ENCODE assay signal across 27 cellular contexts in genomic region chr1:85171721-85172120, GRCh38.
"Had no signal": no experiment of that assay in that cellular context is flagged by ENCODE, and none has a peak within 500 bp of the region (broad histone marks: within the 10 kb centered on the region; RNA-seq: fewer than 3 reads in every experiment).

No MANE protein-coding gene starts in this region.

- DNase-seq: dermis blood vessel endothelial cell; effector memory CD8-positive, alpha-beta T cell; esophagus squamous epithelium; foreskin melanocyte; glutamatergic neuron; heart right ventricle; hippocampal formation; left cardiac atrium; left lung; mesenchymal stem cell; natural killer cell; occipital lobe; ovary; posterior cingulate gyrus; psoas muscle; right cardiac atrium; sigmoid colon; stimulated activated CD4-positive, alpha-beta T cell treated with anti-CD3 and anti-CD28 coated beads, Interleukin-2, amount 100 ng/mL, for 24 hours; stimulated activated CD4-positive, alpha-beta T cell treated with anti-CD3 and anti-CD28 coated beads, Interleukin-4, amount 100 ng/mL, for 24 hours; stimulated activated naive CD4-positive, alpha-beta T cell treated with Interleukin-2 at 50 U/mL for 16 hours; stomach; testis; tibial artery had no signal

- H3K27ac Mint-ChIP-seq: effector memory CD8-positive, alpha-beta T cell; mesothelial cell of epicardium; natural killer cell; stimulated activated effector memory CD8-positive, alpha-beta T cell treated with anti-CD3 and anti-CD28 coated beads, Interleukin-12 subunit alpha, Interleukin-12 subunit beta, amount 100 ng/mL, for 72 hours; type B pancreatic cell had no signal

- H3K4me1 ChIP-seq: esophagus squamous epithelium, heart right ventricle, left lung, psoas muscle, testis, tibial artery had no signal

- ATAC-seq: effector memory CD8-positive, alpha-beta T cell; heart right ventricle; left cardiac atrium; natural killer cell; psoas muscle; right cardiac atrium; stimulated activated effector memory CD8-positive, alpha-beta T cell treated with anti-CD3 and anti-CD28 coated beads, Interleukin-12 subunit alpha, Interleukin-12 subunit beta, amount 100 ng/mL, for 72 hours had no signal

- H3K36me3 Mint-ChIP-seq: natural killer cell; stimulated activated effector memory CD8-positive, alpha-beta T cell treated with anti-CD3 and anti-CD28 coated beads, Interleukin-12 subunit alpha, Interleukin-12 subunit beta, amount 100 ng/mL, for 72 hours had no signal

- H3K27me3 ChIP-seq: esophagus squamous epithelium, heart right ventricle, left lung, ovary, sigmoid colon, stomach, testis, tibial artery had no signal

- H3K9me3 ChIP-seq: esophagus squamous epithelium, heart right ventricle, left lung, ovary, psoas muscle, sigmoid colon, stomach, testis, tibial artery had no signal

- H3K4me3 ChIP-seq: coronary artery, esophagus squamous epithelium, heart right ventricle, left lung, ovary, psoas muscle, sigmoid colon, stomach, testis, tibial artery had no signal

- H3K27ac ChIP-seq: coronary artery, esophagus squamous epithelium, heart right ventricle, left lung, ovary, psoas muscle, stomach, testis, tibial artery had no signal

- H3K4me1 Mint-ChIP-seq: mesothelial cell of epicardium; natural killer cell; stimulated activated effector memory CD8-positive, alpha-beta T cell treated with anti-CD3 and anti-CD28 coated beads, Interleukin-12 subunit alpha, Interleukin-12 subunit beta, amount 100 ng/mL, for 72 hours had no signal

- H3K36me3 ChIP-seq: heart right ventricle, left lung, ovary had no signal

- H3K4me3 Mint-ChIP-seq: effector memory CD8-positive, alpha-beta T cell; mesothelial cell of epicardium; natural killer cell; stimulated activated effector memory CD8-positive, alpha-beta T cell treated with anti-CD3 and anti-CD28 coated beads, Interleukin-12 subunit alpha, Interleukin-12 subunit beta, amount 100 ng/mL, for 72 hours; type B pancreatic cell had no signal

- H3K9me3 Mint-ChIP-seq: effector memory CD8-positive, alpha-beta T cell; mesothelial cell of epicardium; natural killer cell; stimulated activated effector memory CD8-positive, alpha-beta T cell treated with anti-CD3 and anti-CD28 coated beads, Interleukin-12 subunit alpha, Interleukin-12 subunit beta, amount 100 ng/mL, for 72 hours; type B pancreatic cell had no signal

- H3K27me3 Mint-ChIP-seq: effector memory CD8-positive, alpha-beta T cell; type B pancreatic cell had no signal
